1 cellular context compared by ENCODE assay signal in genomic region chr16:74667215-74667765, GRCh38.
TF ChIP-seq lines count a peak whose summit lies in the region.

No MANE protein-coding gene starts in this region.

TF ChIP-seq in WTC11, 78 proteins besides CTCF, POLR2A, EP300 and RAD21 (continued from another document):
- TF ChIP-seq ERG (CRISPR knock-in tag; IDR thresholded peaks at IDR 0.05), result no peak
- TF ChIP-seq ZNF232 (CRISPR knock-in tag; IDR thresholded peaks at IDR 0.05), result 0 out of 2 replicates have a peak, but pooled peaks have one; percentile 24
- TF ChIP-seq AR (CRISPR knock-in tag; IDR thresholded peaks at IDR 0.05), result no peak
